In the genomic region with DNA sequence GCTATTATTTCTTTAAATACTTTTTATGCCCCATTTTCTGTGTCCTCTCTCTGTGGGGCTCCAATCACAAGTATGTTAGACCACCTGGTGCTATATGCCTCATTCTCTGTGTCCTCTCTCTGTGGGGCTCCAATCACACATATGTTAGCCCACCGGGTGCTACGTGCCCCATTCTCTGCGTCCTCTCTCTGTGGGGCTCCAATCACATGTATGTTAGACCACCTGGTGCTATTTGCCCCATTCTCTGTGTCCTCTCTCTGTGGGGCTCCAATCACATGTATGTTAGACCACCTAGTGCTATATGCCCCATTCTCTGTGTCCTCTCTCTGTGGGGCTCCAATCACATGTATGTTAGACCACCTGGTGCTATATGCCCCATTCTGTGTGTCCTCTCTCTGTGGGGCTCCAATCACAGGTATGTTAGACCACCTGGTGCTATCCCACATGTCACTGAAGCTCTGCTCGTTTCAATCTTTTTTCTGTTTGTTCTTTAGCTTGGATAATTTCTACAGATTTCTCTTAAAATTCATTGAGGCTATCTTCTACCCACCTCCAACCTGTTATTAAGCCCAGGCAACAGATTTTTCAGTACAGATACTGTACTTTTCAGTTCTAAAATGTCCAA, we compare ENCODE assay signal across 27 cellular contexts.
"Had no signal": no experiment of that assay in that cellular context is flagged by ENCODE, and none has a peak within 500 bp of the region (broad histone marks: within the 10 kb centered on the region; RNA-seq: fewer than 3 reads in every experiment).

No MANE protein-coding gene starts in this region.

- H3K27me3 Mint-ChIP-seq: stimulated activated memory B cell treated with anti-CD40 and anti-IgM and Interleukin-4, amounts not matched to agents 10 μg/mL and 1 μg/mL and 100 μg/mL, for 72 hours; stimulated activated naive CD8-positive, alpha-beta T cell treated with anti-CD3 and anti-CD28 coated beads, Interleukin-15, amount 100 ng/mL, for 72 hours; stimulated activated naive CD8-positive, alpha-beta T cell treated with anti-CD3 and anti-CD28 coated beads, Interleukin-15, Interleukin-2, amounts not matched to agents 100 ng/mL and 50 ng/mL, for 24 hours; type B pancreatic cell had no signal

- H3K36me3 ChIP-seq: thyroid gland, uterus had no signal

- H3K27ac ChIP-seq: stomach, suprapubic skin, testis, thoracic aorta, thyroid gland, tibial artery, tibial nerve, transverse colon, upper lobe of left lung, upper lobe of right lung, uterus, vagina had no signal

- FAIRE-seq: urothelium cell line had no signal

- H3K4me1 ChIP-seq: stomach, suprapubic skin, testis, tibial artery, tibial nerve, transverse colon, upper lobe of left lung, upper lobe of right lung, uterus, vagina had no signal

- DNase-seq: stimulated activated CD4-positive, alpha-beta T cell treated with anti-CD3 and anti-CD28 coated beads, Interleukin-2, amount 100 ng/mL, for 48 hours; stimulated activated CD4-positive, alpha-beta T cell treated with anti-CD3 and anti-CD28 coated beads, Interleukin-4, amount 100 ng/mL, for 1 hour; stimulated activated CD4-positive, alpha-beta T cell treated with anti-CD3 and anti-CD28 coated beads, Interleukin-4, amount 100 ng/mL, for 24 hours; stimulated activated CD4-positive, alpha-beta T cell treated with anti-CD3 and anti-CD28 coated beads, Interleukin-4, amount 100 ng/mL, for 4 hours; stimulated activated CD8-positive, alpha-beta memory T cell treated with anti-CD3 and anti-CD28 coated beads, Interleukin-4, amount 100 ng/mL, for 48 hours; stimulated activated naive CD4-positive, alpha-beta T cell; stimulated activated naive CD4-positive, alpha-beta T cell treated with Interleukin-2 at 50 U/mL for 16 hours; stimulated activated naive CD8-positive, alpha-beta T cell treated with anti-CD3 and anti-CD28 coated beads, Interleukin-15, amount 100 ng/mL, for 72 hours; stimulated activated naive CD8-positive, alpha-beta T cell treated with anti-CD3 and anti-CD28 coated beads, Interleukin-15, Interleukin-2, amounts not matched to agents 100 U/mL and 50 U/mL, for 24 hours; stomach; substantia nigra; testis; thyroid gland; tibial artery; transverse colon; upper lobe of left lung; upper lobe of right lung; uterus had no signal

- H3K27me3 ChIP-seq: stomach, suprapubic skin, testis, thyroid gland, tibial artery, tibial nerve, transverse colon, upper lobe of left lung, upper lobe of right lung, uterus, vagina had no signal

- H3K4me1 Mint-ChIP-seq: stimulated activated effector memory CD8-positive, alpha-beta T cell treated with anti-CD3 and anti-CD28 coated beads, Interleukin-12 subunit alpha, Interleukin-12 subunit beta, amount 100 ng/mL, for 72 hours; stimulated activated naive CD8-positive, alpha-beta T cell treated with anti-CD3 and anti-CD28 coated beads, Interleukin-15, amount 100 ng/mL, for 72 hours had no signal

- H3K27ac Mint-ChIP-seq: stimulated activated effector memory CD8-positive, alpha-beta T cell treated with anti-CD3 and anti-CD28 coated beads, Interleukin-12 subunit alpha, Interleukin-12 subunit beta, amount 100 ng/mL, for 72 hours; stimulated activated memory B cell treated with anti-CD40 and anti-IgM and Interleukin-4, amounts not matched to agents 10 μg/mL and 1 μg/mL and 100 μg/mL, for 72 hours; stimulated activated naive CD8-positive, alpha-beta T cell treated with anti-CD3 and anti-CD28 coated beads, Interleukin-15, amount 100 ng/mL, for 72 hours; stimulated activated naive CD8-positive, alpha-beta T cell treated with anti-CD3 and anti-CD28 coated beads, Interleukin-15, Interleukin-2, amounts not matched to agents 100 ng/mL and 50 ng/mL, for 24 hours; type B pancreatic cell had no signal

- ATAC-seq: stimulated activated effector memory CD8-positive, alpha-beta T cell treated with anti-CD3 and anti-CD28 coated beads, Interleukin-12 subunit alpha, Interleukin-12 subunit beta, amount 100 ng/mL, for 72 hours; stimulated activated memory B cell treated with anti-CD40 and anti-IgM and Interleukin-4, amounts not matched to agents 10 μg/mL and 1 μg/mL and 100 μg/mL, for 72 hours; stimulated activated naive CD8-positive, alpha-beta T cell treated with anti-CD3 and anti-CD28 coated beads, Interleukin-15, amount 100 ng/mL, for 72 hours; stimulated activated naive CD8-positive, alpha-beta T cell treated with anti-CD3 and anti-CD28 coated beads, Interleukin-15, Interleukin-2, amounts not matched to agents 100 U/mL and 50 U/mL, for 24 hours; upper lobe of right lung had no signal

- H3K9me3 ChIP-seq: testis, thyroid gland, vagina had no signal

- H3K4me3 ChIP-seq: stomach, suprapubic skin, testis, thoracic aorta, thyroid gland, tibial artery, tibial nerve, transverse colon, upper lobe of left lung, upper lobe of right lung, uterus, vagina had no signal

- H3K4me3 Mint-ChIP-seq: stimulated activated effector memory CD8-positive, alpha-beta T cell treated with anti-CD3 and anti-CD28 coated beads, Interleukin-12 subunit alpha, Interleukin-12 subunit beta, amount 100 ng/mL, for 72 hours; stimulated activated memory B cell treated with anti-CD40 and anti-IgM and Interleukin-4, amounts not matched to agents 10 μg/mL and 1 μg/mL and 100 μg/mL, for 72 hours; stimulated activated naive CD8-positive, alpha-beta T cell treated with anti-CD3 and anti-CD28 coated beads, Interleukin-15, amount 100 ng/mL, for 72 hours; stimulated activated naive CD8-positive, alpha-beta T cell treated with anti-CD3 and anti-CD28 coated beads, Interleukin-15, Interleukin-2, amounts not matched to agents 100 ng/mL and 50 ng/mL, for 24 hours; type B pancreatic cell had no signal
